ENCODE assay signal across 23 cellular contexts in the genomic region with DNA sequence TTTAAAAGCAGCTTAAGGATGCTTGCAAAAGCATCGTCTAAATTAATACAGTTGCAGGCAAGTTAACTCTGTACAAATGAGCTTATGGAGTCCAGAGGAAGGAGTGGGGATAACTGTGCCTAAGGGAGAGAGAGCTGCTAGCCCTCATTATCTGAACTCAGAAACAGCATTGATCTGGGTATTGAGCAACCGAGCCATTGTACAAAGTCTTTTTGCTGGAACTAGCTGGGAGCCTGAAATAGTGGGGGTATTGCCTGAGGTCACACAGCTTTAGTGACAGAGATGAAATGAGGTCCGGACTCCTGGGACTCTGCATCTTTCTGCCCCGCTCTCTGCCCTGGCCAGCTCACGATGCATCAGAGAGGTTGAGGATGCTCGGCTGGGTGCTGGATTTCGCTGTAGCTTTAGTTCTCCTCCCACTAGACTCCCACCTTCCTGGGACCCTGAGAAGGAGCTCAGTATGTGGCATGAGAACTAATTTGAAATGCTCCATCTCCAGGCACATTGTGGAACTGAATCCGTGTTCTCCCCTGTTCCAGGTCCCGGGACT.
DNase-seq lines count a peak whose midpoint lies in the region; ATAC-seq and TF ChIP-seq lines count a peak whose summit lies in the region.
"Had no signal": no experiment of that assay in that cellular context is flagged by ENCODE, and none has a peak within 500 bp of the region (broad histone marks: within the 10 kb centered on the region; RNA-seq: fewer than 3 reads in every experiment).

No MANE protein-coding gene starts in this region.

- H3K4me1 ChIP-seq in OCI-LY3 (ENCODE audit: low read length): peaks cover 26% of the 10 kb centered on the region
- H3K4me1 ChIP-seq: tibial nerve had no signal

- no peak for TF ChIP-seq CTCF in OCI-LY3 (IDR thresholded peaks at IDR 0.05; ENCODE audit: low read depth, low read length)

- no peaks in the 10 kb centered on the region for H3K9me3 Mint-ChIP-seq in activated naive CD8-positive, alpha-beta T cell (ENCODE audit: low read depth)
- H3K9me3 Mint-ChIP-seq in activated naive CD8-positive, alpha-beta T cell treated with anti-CD3 and anti-CD28 coated beads for 36 hours: no peaks in the 10 kb centered on the region
- H3K9me3 Mint-ChIP-seq in stimulated activated memory B cell treated with anti-CD40 and anti-IgM and Interleukin-4, amounts not matched to agents 10 μg/mL and 1 μg/mL and 100 μg/mL, for 72 hours: no peaks in the 10 kb centered on the region
- H3K9me3 Mint-ChIP-seq: activated CD4-positive, alpha-beta memory T cell treated with anti-CD3 and anti-CD28 coated beads for 36 hours; CD4-positive, CD25-positive, alpha-beta regulatory T cell had no signal

- H3K27me3 ChIP-seq in OCI-LY3 (ENCODE audit: low read depth, low read length): no peaks in the 10 kb centered on the region
- H3K27me3 ChIP-seq: heart right ventricle, tibial nerve had no signal

- no peaks in the 10 kb centered on the region for H3K79me2 ChIP-seq in OCI-LY3 (ENCODE audit: low read length)

- H3K27ac ChIP-seq in OCI-LY3 (ENCODE audit: low read length): peak overlapping the region; percentile 17; the same call in 1 of the 2 replicates
- H3K27ac ChIP-seq: heart right ventricle, tibial nerve had no signal

- no peak overlapping the region for H3K9ac ChIP-seq in OCI-LY3 (ENCODE audit: low read length)

- DNase-seq in activated naive CD8-positive, alpha-beta T cell treated with anti-CD3 and anti-CD28 coated beads for 36 hours: no peak
- DNase-seq in left lobe of liver (ENCODE audit: low spot score): no peak
- DNase-seq in NCI-H1105 (lab: John Stamatoyannopoulos, UW): no peak
- DNase-seq in KBM-7: no peak
- DNase-seq: activated CD4-positive, alpha-beta memory T cell treated with anti-CD3 and anti-CD28 coated beads for 36 hours; activated CD4-positive, CD25-positive, alpha-beta regulatory T cell; CD4-positive, CD25-positive, alpha-beta regulatory T cell; effector CD4-positive, alpha-beta T cell; erythroblast; heart right ventricle; IMR-90; mesenchymal stem cell; NCI-H1105 treated with DMSO at 0.1 percent for 48 hours; NCI-H2029; NCI-H226; NCI-H774; RPMI8226; T-helper 9 cell had no signal

- H4K20me1 ChIP-seq in OCI-LY3 (ENCODE audit: insufficient read depth, low read length): 0 out of 2 replicates have a peak, but pooled peaks cover 4% of the 10 kb centered on the region

- H3K4me3 ChIP-seq in OCI-LY3 (ENCODE audit: low read length): no peak overlapping the region
- H3K4me3 ChIP-seq: heart right ventricle, tibial nerve had no signal

- peaks cover 49% of the 10 kb centered on the region for H3K36me3 ChIP-seq in OCI-LY3 (replicated peaks; ENCODE audit: low read depth, low read length)

- peak overlapping the region; percentile 54 for H3K27ac Mint-ChIP-seq in activated naive CD8-positive, alpha-beta T cell
- no peak overlapping the region for H3K27ac Mint-ChIP-seq in activated naive CD8-positive, alpha-beta T cell treated with anti-CD3 and anti-CD28 coated beads for 36 hours
- H3K27ac Mint-ChIP-seq in stimulated activated memory B cell treated with anti-CD40 and anti-IgM and Interleukin-4, amounts not matched to agents 10 μg/mL and 1 μg/mL and 100 μg/mL, for 72 hours: peak overlapping the region; percentile 73
- H3K27ac Mint-ChIP-seq: activated CD4-positive, alpha-beta memory T cell treated with anti-CD3 and anti-CD28 coated beads for 36 hours had no signal

- no peak overlapping the region for H3K4me2 ChIP-seq in OCI-LY3 (ENCODE audit: low read length)

- H3K4me1 Mint-ChIP-seq in activated naive CD8-positive, alpha-beta T cell (ENCODE audit: low read depth): peaks cover 2% of the 10 kb centered on the region
- H3K4me1 Mint-ChIP-seq in activated naive CD8-positive, alpha-beta T cell treated with anti-CD3 and anti-CD28 coated beads for 36 hours: no peaks in the 10 kb centered on the region
- peaks cover 60% of the 10 kb centered on the region for H3K4me1 Mint-ChIP-seq in stimulated activated memory B cell treated with anti-CD40 and anti-IgM and Interleukin-4, amounts not matched to agents 10 μg/mL and 1 μg/mL and 100 μg/mL, for 72 hours

- H3K9me3 ChIP-seq in OCI-LY3 (ENCODE audit: insufficient read depth, low read length): no peaks in the 10 kb centered on the region
- H3K9me3 ChIP-seq: tibial nerve had no signal

- no peak overlapping the region for H3K4me3 Mint-ChIP-seq in activated naive CD8-positive, alpha-beta T cell
- H3K4me3 Mint-ChIP-seq in activated naive CD8-positive, alpha-beta T cell treated with anti-CD3 and anti-CD28 coated beads for 36 hours: no peak overlapping the region
- H3K4me3 Mint-ChIP-seq in stimulated activated memory B cell treated with anti-CD40 and anti-IgM and Interleukin-4, amounts not matched to agents 10 μg/mL and 1 μg/mL and 100 μg/mL, for 72 hours: no peak overlapping the region
- H3K4me3 Mint-ChIP-seq: activated CD4-positive, alpha-beta memory T cell treated with anti-CD3 and anti-CD28 coated beads for 36 hours; CD4-positive, CD25-positive, alpha-beta regulatory T cell had no signal

- H3K36me3 Mint-ChIP-seq in activated naive CD8-positive, alpha-beta T cell: peaks cover 17% of the 10 kb centered on the region
- H3K36me3 Mint-ChIP-seq in activated naive CD8-positive, alpha-beta T cell treated with anti-CD3 and anti-CD28 coated beads for 36 hours: peaks cover 22% of the 10 kb centered on the region
- H3K36me3 Mint-ChIP-seq in stimulated activated memory B cell treated with anti-CD40 and anti-IgM and Interleukin-4, amounts not matched to agents 10 μg/mL and 1 μg/mL and 100 μg/mL, for 72 hours: peaks cover 91% of the 10 kb centered on the region

- no peaks in the 10 kb centered on the region for H3K27me3 Mint-ChIP-seq in activated naive CD8-positive, alpha-beta T cell
- H3K27me3 Mint-ChIP-seq in activated naive CD8-positive, alpha-beta T cell treated with anti-CD3 and anti-CD28 coated beads for 36 hours: no peaks in the 10 kb centered on the region
- no peaks in the 10 kb centered on the region for H3K27me3 Mint-ChIP-seq in stimulated activated memory B cell treated with anti-CD40 and anti-IgM and Interleukin-4, amounts not matched to agents 10 μg/mL and 1 μg/mL and 100 μg/mL, for 72 hours
- H3K27me3 Mint-ChIP-seq: activated CD4-positive, alpha-beta memory T cell treated with anti-CD3 and anti-CD28 coated beads for 36 hours; CD4-positive, CD25-positive, alpha-beta regulatory T cell had no signal

- H2AFZ ChIP-seq in OCI-LY3 (ENCODE audit: low read depth, low read length): no peak overlapping the region

- in situ Hi-C loops in KBM-7 (cut with MboI; ENCODE audit: low pct_unique_long_range_greater_than_20kb, low sequenced_read_pairs): no loop called here

- peak; percentile 93 for ATAC-seq in left lobe of liver
- no peak for ATAC-seq in stimulated activated memory B cell treated with anti-CD40 and anti-IgM and Interleukin-4, amounts not matched to agents 10 μg/mL and 1 μg/mL and 100 μg/mL, for 72 hours
- no peak for ATAC-seq in HG02884 (IDR thresholded peaks at IDR 0.05; ENCODE audit: unreplicated experiment)
- ATAC-seq: heart right ventricle had no signal
